1 cellular context compared by ENCODE assay signal in genomic region chr6:41735427-41736206, GRCh38.
A peak's percentile ranks its signal among the peaks of the same experiment; 100 is the strongest.
TF ChIP-seq lines count a peak whose summit lies in the region.

Gene TFEB, minus strand, starts transcription at chr6:41735608. Its CDS starts 44,395 bp downstream, at chr6:41691213.

TF ChIP-seq in H1, 55 proteins besides CTCF, POLR2A, EP300 and RAD21:
- TF ChIP-seq TEAD4 (IDR thresholded peaks at IDR 0.05; ENCODE audit: low read depth, low read length) (0 out of 2 replicates have a peak, but pooled peaks have one; percentile 31), KDM4A (IDR thresholded peaks at IDR 0.05; ENCODE audit: low read depth, low read length, severe bottlenecking) (no peak), RBBP5 (IDR thresholded peaks at IDR 0.05; ENCODE audit: borderline replicate concordance, low read depth, low read length) (no peak), SIRT6 (IDR thresholded peaks at IDR 0.05; ENCODE audit: low read length) (no peak), POU5F1 (IDR thresholded peaks at IDR 0.05; ENCODE audit: low read depth, low read length) (no peak), TAF1 (IDR thresholded peaks at IDR 0.05; ENCODE audit: low read depth, low read length) (no peak), SP1 (IDR thresholded peaks at IDR 0.05; ENCODE audit: low read depth, low read length) (peak; percentile 23; the same call in 1 of the 2 replicates), FOSL1 (IDR thresholded peaks at IDR 0.05; ENCODE audit: insufficient read depth, low read depth, low read length) (no peak), MAX (IDR thresholded peaks at IDR 0.05) (no peak), NANOG (IDR thresholded peaks at IDR 0.05; ENCODE audit: insufficient read depth, low read depth, low read length, poor library complexity, severe bottlenecking) (no peak), CTBP2 (IDR thresholded peaks at IDR 0.05; ENCODE audit: borderline replicate concordance, insufficient read depth, insufficient read length, low read length) (no peak), YY1 (IDR thresholded peaks at IDR 0.05; ENCODE audit: low read depth, low read length) (no peak), PHF8 (conservative IDR thresholded peaks at IDR 0.05; ENCODE audit: low read depth, low read length) (no peak), JUN (IDR thresholded peaks at IDR 0.05; ENCODE audit: low read depth, low read length) (no peak), CHD1 (IDR thresholded peaks at IDR 0.05; ENCODE audit: low read depth, low read length) (no peak), EGR1 (IDR thresholded peaks at IDR 0.05; ENCODE audit: borderline replicate concordance, low read depth, low read length) (no peak), TCF12 (IDR thresholded peaks at IDR 0.05; ENCODE audit: low read depth, low read length) (0 out of 2 replicates have a peak, but pooled peaks have one; percentile 52), RNF2 (IDR thresholded peaks at IDR 0.05; ENCODE audit: borderline replicate concordance, low read depth, low read length, missing control alignments, poor library complexity, severe bottlenecking) (no peak), HDAC2 (IDR thresholded peaks at IDR 0.05; ENCODE audit: borderline replicate concordance in 1 of 2, low read depth in 2 of 2, low read length in 2 of 2) (no peak), SP2 (IDR thresholded peaks at IDR 0.05; ENCODE audit: low read length) (no peak), TAF7 (optimal IDR thresholded peaks at IDR 0.05; ENCODE audit: borderline replicate concordance, low read depth, low read length) (no peak), SUZ12 (IDR thresholded peaks at IDR 0.05; ENCODE audit: low read length) (no peak), BCL11A (IDR thresholded peaks at IDR 0.05; ENCODE audit: low read depth in 2 of 2, low read length in 2 of 2) (no peak), RXRA (IDR thresholded peaks at IDR 0.05; ENCODE audit: insufficient read depth, low read depth, low read length) (no peak), CBX8 (IDR thresholded peaks at IDR 0.05; ENCODE audit: borderline replicate concordance, low read depth, low read length) (no peak), CEBPB (IDR thresholded peaks at IDR 0.05; ENCODE audit: low read depth, low read length) (no peak), SIN3A (conservative IDR thresholded peaks at IDR 0.05 in 1 of 2, IDR thresholded peaks at IDR 0.05 in 1 of 2; ENCODE audit: low read depth in 1 of 2, low read length in 2 of 2) (peak; percentile 88 to 94; a peak in 3 of 4 replicates), MAFK (IDR thresholded peaks at IDR 0.05; ENCODE audit: low read depth, low read length) (no peak), SRF (IDR thresholded peaks at IDR 0.05; ENCODE audit: low read depth, low read length) (no peak), CBX5 (IDR thresholded peaks at IDR 0.05; ENCODE audit: low read depth, low read length) (no peak), KDM5A (IDR thresholded peaks at IDR 0.05; ENCODE audit: low read length) (no peak), E2F6 (IDR thresholded peaks at IDR 0.05) (0 out of 2 replicates have a peak, but pooled peaks have one; percentile 4), SIX5 (IDR thresholded peaks at IDR 0.05; ENCODE audit: low read depth, low read length) (peak; percentile 94), POLR2AphosphoS5 (IDR thresholded peaks at IDR 0.05; ENCODE audit: low read depth, low read length) (no peak), BRCA1 (IDR thresholded peaks at IDR 0.05; ENCODE audit: low read depth, low read length) (no peak), BACH1 (IDR thresholded peaks at IDR 0.05; ENCODE audit: low read length) (peak; percentile 54; the same call in 1 of the 2 replicates), JUND (IDR thresholded peaks at IDR 0.05; ENCODE audit: low read length) (no peak), CREB1 (IDR thresholded peaks at IDR 0.05) (peak; percentile 79), EZH2 (IDR thresholded peaks at IDR 0.05; ENCODE audit: low read depth, low read length, severe bottlenecking) (no peak), SP4 (IDR thresholded peaks at IDR 0.05; ENCODE audit: low read length) (no peak), GTF2F1 (IDR thresholded peaks at IDR 0.05; ENCODE audit: borderline replicate concordance, low read depth, low read length) (no peak), GABPA (IDR thresholded peaks at IDR 0.05; ENCODE audit: borderline replicate concordance, insufficient read depth, low read length) (no peak), ATF3 (IDR thresholded peaks at IDR 0.05; ENCODE audit: insufficient read depth, low read depth, low read length) (peak; percentile 62; the same call in 1 of the 2 replicates), ATF2 (IDR thresholded peaks at IDR 0.05; ENCODE audit: low read length) (no peak), HDAC6 (IDR thresholded peaks at IDR 0.05; ENCODE audit: low read depth, low read length) (no peak), RFX5 (IDR thresholded peaks at IDR 0.05; ENCODE audit: borderline replicate concordance, low read depth, low read length) (no peak), KDM1A (IDR thresholded peaks at IDR 0.05; ENCODE audit: borderline replicate concordance, low read length) (no peak), CHD2 (IDR thresholded peaks at IDR 0.05; ENCODE audit: low read length) (0 out of 2 replicates have a peak, but pooled peaks have one; percentile 48), ASH2L (IDR thresholded peaks at IDR 0.05; ENCODE audit: low read length) (no peak), TBP (IDR thresholded peaks at IDR 0.05; ENCODE audit: low read depth, low read length) (no peak; the same call in 1 of the 2 replicates), SAP30 (IDR thresholded peaks at IDR 0.05; ENCODE audit: insufficient read depth, insufficient replicate concordance, low read length) (no peak), ZNF274 (IDR thresholded peaks at IDR 0.05; ENCODE audit: borderline replicate concordance, extremely low read depth, low read length) (no peak), NRF1 (IDR thresholded peaks at IDR 0.05; ENCODE audit: low read depth, low read length) (no peak)
- TF ChIP-seq, protein P1, sequence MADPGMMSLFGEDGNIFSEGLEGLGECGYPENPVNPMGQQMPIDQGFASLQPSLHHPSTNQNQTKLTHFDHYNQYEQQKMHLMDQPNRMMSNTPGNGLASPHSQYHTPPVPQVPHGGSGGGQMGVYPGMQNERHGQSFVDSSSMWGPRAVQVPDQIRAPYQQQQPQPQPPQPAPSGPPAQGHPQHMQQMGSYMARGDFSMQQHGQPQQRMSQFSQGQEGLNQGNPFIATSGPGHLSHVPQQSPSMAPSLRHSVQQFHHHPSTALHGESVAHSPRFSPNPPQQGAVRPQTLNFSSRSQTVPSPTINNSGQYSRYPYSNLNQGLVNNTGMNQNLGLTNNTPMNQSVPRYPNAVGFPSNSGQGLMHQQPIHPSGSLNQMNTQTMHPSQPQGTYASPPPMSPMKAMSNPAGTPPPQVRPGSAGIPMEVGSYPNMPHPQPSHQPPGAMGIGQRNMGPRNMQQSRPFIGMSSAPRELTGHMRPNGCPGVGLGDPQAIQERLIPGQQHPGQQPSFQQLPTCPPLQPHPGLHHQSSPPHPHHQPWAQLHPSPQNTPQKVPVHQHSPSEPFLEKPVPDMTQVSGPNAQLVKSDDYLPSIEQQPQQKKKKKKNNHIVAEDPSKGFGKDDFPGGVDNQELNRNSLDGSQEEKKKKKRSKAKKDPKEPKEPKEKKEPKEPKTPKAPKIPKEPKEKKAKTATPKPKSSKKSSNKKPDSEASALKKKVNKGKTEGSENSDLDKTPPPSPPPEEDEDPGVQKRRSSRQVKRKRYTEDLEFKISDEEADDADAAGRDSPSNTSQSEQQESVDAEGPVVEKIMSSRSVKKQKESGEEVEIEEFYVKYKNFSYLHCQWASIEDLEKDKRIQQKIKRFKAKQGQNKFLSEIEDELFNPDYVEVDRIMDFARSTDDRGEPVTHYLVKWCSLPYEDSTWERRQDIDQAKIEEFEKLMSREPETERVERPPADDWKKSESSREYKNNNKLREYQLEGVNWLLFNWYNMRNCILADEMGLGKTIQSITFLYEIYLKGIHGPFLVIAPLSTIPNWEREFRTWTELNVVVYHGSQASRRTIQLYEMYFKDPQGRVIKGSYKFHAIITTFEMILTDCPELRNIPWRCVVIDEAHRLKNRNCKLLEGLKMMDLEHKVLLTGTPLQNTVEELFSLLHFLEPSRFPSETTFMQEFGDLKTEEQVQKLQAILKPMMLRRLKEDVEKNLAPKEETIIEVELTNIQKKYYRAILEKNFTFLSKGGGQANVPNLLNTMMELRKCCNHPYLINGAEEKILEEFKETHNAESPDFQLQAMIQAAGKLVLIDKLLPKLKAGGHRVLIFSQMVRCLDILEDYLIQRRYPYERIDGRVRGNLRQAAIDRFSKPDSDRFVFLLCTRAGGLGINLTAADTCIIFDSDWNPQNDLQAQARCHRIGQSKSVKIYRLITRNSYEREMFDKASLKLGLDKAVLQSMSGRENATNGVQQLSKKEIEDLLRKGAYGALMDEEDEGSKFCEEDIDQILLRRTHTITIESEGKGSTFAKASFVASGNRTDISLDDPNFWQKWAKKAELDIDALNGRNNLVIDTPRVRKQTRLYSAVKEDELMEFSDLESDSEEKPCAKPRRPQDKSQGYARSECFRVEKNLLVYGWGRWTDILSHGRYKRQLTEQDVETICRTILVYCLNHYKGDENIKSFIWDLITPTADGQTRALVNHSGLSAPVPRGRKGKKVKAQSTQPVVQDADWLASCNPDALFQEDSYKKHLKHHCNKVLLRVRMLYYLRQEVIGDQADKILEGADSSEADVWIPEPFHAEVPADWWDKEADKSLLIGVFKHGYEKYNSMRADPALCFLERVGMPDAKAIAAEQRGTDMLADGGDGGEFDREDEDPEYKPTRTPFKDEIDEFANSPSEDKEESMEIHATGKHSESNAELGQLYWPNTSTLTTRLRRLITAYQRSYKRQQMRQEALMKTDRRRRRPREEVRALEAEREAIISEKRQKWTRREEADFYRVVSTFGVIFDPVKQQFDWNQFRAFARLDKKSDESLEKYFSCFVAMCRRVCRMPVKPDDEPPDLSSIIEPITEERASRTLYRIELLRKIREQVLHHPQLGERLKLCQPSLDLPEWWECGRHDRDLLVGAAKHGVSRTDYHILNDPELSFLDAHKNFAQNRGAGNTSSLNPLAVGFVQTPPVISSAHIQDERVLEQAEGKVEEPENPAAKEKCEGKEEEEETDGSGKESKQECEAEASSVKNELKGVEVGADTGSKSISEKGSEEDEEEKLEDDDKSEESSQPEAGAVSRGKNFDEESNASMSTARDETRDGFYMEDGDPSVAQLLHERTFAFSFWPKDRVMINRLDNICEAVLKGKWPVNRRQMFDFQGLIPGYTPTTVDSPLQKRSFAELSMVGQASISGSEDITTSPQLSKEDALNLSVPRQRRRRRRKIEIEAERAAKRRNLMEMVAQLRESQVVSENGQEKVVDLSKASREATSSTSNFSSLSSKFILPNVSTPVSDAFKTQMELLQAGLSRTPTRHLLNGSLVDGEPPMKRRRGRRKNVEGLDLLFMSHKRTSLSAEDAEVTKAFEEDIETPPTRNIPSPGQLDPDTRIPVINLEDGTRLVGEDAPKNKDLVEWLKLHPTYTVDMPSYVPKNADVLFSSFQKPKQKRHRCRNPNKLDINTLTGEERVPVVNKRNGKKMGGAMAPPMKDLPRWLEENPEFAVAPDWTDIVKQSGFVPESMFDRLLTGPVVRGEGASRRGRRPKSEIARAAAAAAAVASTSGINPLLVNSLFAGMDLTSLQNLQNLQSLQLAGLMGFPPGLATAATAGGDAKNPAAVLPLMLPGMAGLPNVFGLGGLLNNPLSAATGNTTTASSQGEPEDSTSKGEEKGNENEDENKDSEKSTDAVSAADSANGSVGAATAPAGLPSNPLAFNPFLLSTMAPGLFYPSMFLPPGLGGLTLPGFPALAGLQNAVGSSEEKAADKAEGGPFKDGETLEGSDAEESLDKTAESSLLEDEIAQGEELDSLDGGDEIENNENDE (IDR thresholded peaks at IDR 0.05; ENCODE audit: insufficient replicate concordance, low read length) = no peak
- TF ChIP-seq, protein P2, sequence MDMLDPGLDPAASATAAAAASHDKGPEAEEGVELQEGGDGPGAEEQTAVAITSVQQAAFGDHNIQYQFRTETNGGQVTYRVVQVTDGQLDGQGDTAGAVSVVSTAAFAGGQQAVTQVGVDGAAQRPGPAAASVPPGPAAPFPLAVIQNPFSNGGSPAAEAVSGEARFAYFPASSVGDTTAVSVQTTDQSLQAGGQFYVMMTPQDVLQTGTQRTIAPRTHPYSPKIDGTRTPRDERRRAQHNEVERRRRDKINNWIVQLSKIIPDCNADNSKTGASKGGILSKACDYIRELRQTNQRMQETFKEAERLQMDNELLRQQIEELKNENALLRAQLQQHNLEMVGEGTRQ (IDR thresholded peaks at IDR 0.05; ENCODE audit: low read length) = no peak
TF ChIP-seq in H1: peak in this region for 10.
